Comparison of ENCODE assay signal across 29 cellular contexts in genomic region chr12:63410197-63410596, GRCh38.
A peak's percentile ranks its signal among the peaks of the same experiment; 100 is the strongest.
DNase-seq lines count a peak whose midpoint lies in the region; ATAC-seq, FAIRE-seq and TF ChIP-seq lines count a peak whose summit lies in the region.
"Had no signal": no experiment of that assay in that cellular context is flagged by ENCODE, and none has a peak within 500 bp of the region (broad histone marks: within the 10 kb centered on the region; RNA-seq: fewer than 3 reads in every experiment).

No MANE protein-coding gene starts in this region.

- peak overlapping the region; percentile 14 for H3K9ac ChIP-seq in endothelial cell of umbilical vein (replicated peaks; ENCODE audit: extremely low read depth, insufficient read depth, low read length)

- peaks cover 20% of the 10 kb centered on the region for H3K4me1 ChIP-seq in endothelial cell of umbilical vein (ENCODE audit: control insufficient read depth, extremely low read depth, insufficient read depth, low read length)
- H3K4me1 ChIP-seq: gastroesophageal sphincter, prostate gland had no signal

- POLR2A ChIA-PET in endothelial cell of umbilical vein (lab: Charles Lee), result interaction anchor here (1.4 kb wide), 1 partner anchor 9 kb away, joined by 5 read pairs; no protein-coding TSS in a partner anchor

- no peak for TF ChIP-seq CTCF in endothelial cell of umbilical vein (IDR thresholded peaks at IDR 0.05; ENCODE audit: extremely low read depth in 1 of 2, insufficient read depth in 1 of 2, low read depth in 1 of 2, low read length in 2 of 2)

- no peak for TF ChIP-seq POLR2A in endothelial cell of umbilical vein (IDR thresholded peaks at IDR 0.05; ENCODE audit: low read depth, low read length)

- no peaks in the 10 kb centered on the region for H3K36me3 ChIP-seq in endothelial cell of umbilical vein (ENCODE audit: control insufficient read depth in 2 of 2, extremely low read depth in 1 of 2, insufficient read depth in 2 of 2, low read length in 2 of 2)
- H3K36me3 ChIP-seq: gastroesophageal sphincter, prostate gland had no signal

- H3K9me1 ChIP-seq in endothelial cell of umbilical vein (replicated peaks; ENCODE audit: control insufficient read depth, extremely low read depth, insufficient read depth, low read length), result no peaks in the 10 kb centered on the region

- H3K27me3 Mint-ChIP-seq in activated T-cell treated with anti-CD3 and anti-CD28 coated beads, Interleukin-2, amount 50 U/mL, for 72 hours (ENCODE audit: low read depth), result no peaks in the 10 kb centered on the region
- no peaks in the 10 kb centered on the region for H3K27me3 Mint-ChIP-seq in activated T-cell treated with anti-CD3 and anti-CD28 coated beads, Interleukin-2, amount 50 U/mL, for 4 hours (ENCODE audit: low read depth)
- H3K27me3 Mint-ChIP-seq: activated naive CD8-positive, alpha-beta T cell had no signal

- H3K27ac Mint-ChIP-seq in activated T-cell treated with anti-CD3 and anti-CD28 coated beads, Interleukin-2, amount 50 U/mL, for 72 hours, result peak overlapping the region; percentile 70
- no peak overlapping the region for H3K27ac Mint-ChIP-seq in activated naive CD4-positive, alpha-beta T cell treated with anti-CD3 and anti-CD28 coated beads, Interleukin-2, amount 50 U/mL, for 72 hours
- H3K27ac Mint-ChIP-seq: activated CD4-positive, alpha-beta memory T cell treated with anti-CD3 and anti-CD28 coated beads for 36 hours; activated naive CD8-positive, alpha-beta T cell; activated T-helper 17 cell treated with anti-CD3 and anti-CD28 coated beads, Interleukin-2, amount 50 U/mL, for 72 hours; CD8-positive, alpha-beta memory T cell; endodermal cell; HFFc6; memory B cell had no signal

- intact Hi-C loops in endothelial cell of umbilical vein (cut with micrococcal nuclease), result loop anchor here (1.0 kb wide), 1 partner anchor 10 kb away; no protein-coding TSS in a partner anchor

- peak overlapping the region; percentile 67 for H3K27ac ChIP-seq in endothelial cell of umbilical vein (ENCODE audit: insufficient read depth, low read depth, low read length)
- H3K27ac ChIP-seq: gastroesophageal sphincter, HL-60, prostate gland, RWPE1, SK-N-MC had no signal

- no peaks in the 10 kb centered on the region for H3K4me1 Mint-ChIP-seq in activated T-cell treated with anti-CD3 and anti-CD28 coated beads, Interleukin-2, amount 50 U/mL, for 72 hours (ENCODE audit: low read depth)
- no peaks in the 10 kb centered on the region for H3K4me1 Mint-ChIP-seq in activated T-cell treated with anti-CD3 and anti-CD28 coated beads, Interleukin-2, amount 50 U/mL, for 4 hours (ENCODE audit: low read depth)
- H3K4me1 Mint-ChIP-seq: activated T-helper 17 cell treated with anti-CD3 and anti-CD28 coated beads, Interleukin-2, amount 50 U/mL, for 72 hours; CD8-positive, alpha-beta memory T cell; memory B cell had no signal

- no peak for ATAC-seq in activated T-cell treated with anti-CD3 and anti-CD28 coated beads, Interleukin-2, amount 50 U/mL, for 72 hours (replicated peaks in 1 of 2)
- no peak for ATAC-seq in activated T-cell treated with anti-CD3 and anti-CD28 coated beads, Interleukin-2, amount 50 U/mL, for 4 hours
- ATAC-seq in activated naive CD4-positive, alpha-beta T cell treated with anti-CD3 and anti-CD28 coated beads, Interleukin-2, amount 50 U/mL, for 72 hours, result no peak
- no peak for ATAC-seq in HG02840 (IDR thresholded peaks at IDR 0.05; ENCODE audit: low FRiP score, unreplicated experiment)
- ATAC-seq: activated T-helper 17 cell treated with anti-CD3 and anti-CD28 coated beads, Interleukin-2, amount 50 U/mL, for 72 hours; gastroesophageal sphincter had no signal

- H3K9me3 ChIP-seq in endothelial cell of umbilical vein (replicated peaks; ENCODE audit: control insufficient read depth, insufficient read depth, low read length), result no peaks in the 10 kb centered on the region
- H3K9me3 ChIP-seq: prostate gland had no signal

- CTCF ChIA-PET in endothelial cell of umbilical vein (lab: Charles Lee), result interaction anchor here (1.1 to 3.3 kb wide), 2 partner anchors 10 to 258 kb away, joined by 4 to 18 read pairs; no protein-coding TSS in a partner anchor

- BruUV-seq in endothelial cell of umbilical vein (replicated peaks; lab: Mats Ljungman, UMichigan), result no TSS peak

- H3K4me2 ChIP-seq in endothelial cell of umbilical vein (ENCODE audit: insufficient read depth, low read length), result peak overlapping the region; percentile 48

- no peaks in the 10 kb centered on the region for H4K20me1 ChIP-seq in endothelial cell of umbilical vein (replicated peaks; ENCODE audit: control insufficient read depth, extremely low read depth, insufficient read depth, low read length)

- H3K79me2 ChIP-seq in endothelial cell of umbilical vein (ENCODE audit: control insufficient read depth, insufficient read depth, low read length), result no peaks in the 10 kb centered on the region

- no peak overlapping the region for H3K4me3 Mint-ChIP-seq in activated T-cell treated with anti-CD3 and anti-CD28 coated beads, Interleukin-2, amount 50 U/mL, for 72 hours
- H3K4me3 Mint-ChIP-seq in activated T-cell treated with anti-CD3 and anti-CD28 coated beads, Interleukin-2, amount 50 U/mL, for 4 hours, result no peak overlapping the region
- H3K4me3 Mint-ChIP-seq: activated CD4-positive, alpha-beta memory T cell treated with anti-CD3 and anti-CD28 coated beads for 36 hours; activated naive CD8-positive, alpha-beta T cell; activated T-helper 17 cell treated with anti-CD3 and anti-CD28 coated beads, Interleukin-2, amount 50 U/mL, for 72 hours; endodermal cell; HFFc6; memory B cell had no signal

- H3K27me3 ChIP-seq in endothelial cell of umbilical vein (ENCODE audit: control insufficient read depth in 2 of 2, insufficient read depth in 2 of 2, low read length in 2 of 2), result no peaks in the 10 kb centered on the region
- H3K27me3 ChIP-seq: gastroesophageal sphincter had no signal

- peaks cover 4 to 8% of the 10 kb centered on the region in 2 donors for H3K9me3 Mint-ChIP-seq in activated T-cell treated with anti-CD3 and anti-CD28 coated beads, Interleukin-2, amount 50 U/mL, for 72 hours
- H3K9me3 Mint-ChIP-seq in activated T-cell treated with anti-CD3 and anti-CD28 coated beads, Interleukin-2, amount 50 U/mL, for 4 hours, result peaks cover 8% of the 10 kb centered on the region
- peaks cover 9 to 15% of the 10 kb centered on the region in 2 donors for H3K9me3 Mint-ChIP-seq in activated naive CD4-positive, alpha-beta T cell treated with anti-CD3 and anti-CD28 coated beads, Interleukin-2, amount 50 U/mL, for 72 hours

- dilution Hi-C loops in endothelial cell of umbilical vein (cut with MboI; ENCODE audit: extremely low pct_ligation_motif_present, low sequenced_read_pairs), result no loop called here

- DNase-seq in activated T-cell treated with anti-CD3 and anti-CD28 coated beads, Interleukin-2, amount 50 U/mL, for 72 hours, result no peak
- DNase-seq in activated T-cell treated with anti-CD3 and anti-CD28 coated beads, Interleukin-2, amount 50 U/mL, for 4 hours, result no peak
- DNase-seq in SKM-1 treated with dmso at 0.1 percent for 144 hours (lab: John Stamatoyannopoulos, UW; ENCODE audit: unreplicated experiment), result peak; percentile 45
- peak; percentile 83 for DNase-seq in endothelial cell of umbilical vein (ENCODE audit: low read depth, low spot score)
- no peak for DNase-seq in activated naive CD4-positive, alpha-beta T cell treated with anti-CD3 and anti-CD28 coated beads, Interleukin-2, amount 50 U/mL, for 72 hours (ENCODE audit: low spot score in 2 of 2)
- no peak for DNase-seq in NCI-H774 (lab: John Stamatoyannopoulos, UW)
- DNase-seq in NK-92 treated with Interleukin-12 subunit alpha and Interleukin-12 subunit beta, amount 100 ng/mL, for 24 hours (lab: John Stamatoyannopoulos, UW), result no peak
- DNase-seq: 8988T; activated CD4-positive, alpha-beta memory T cell treated with anti-CD3 and anti-CD28 coated beads for 36 hours; activated CD8-positive, alpha-beta memory T cell treated with anti-CD3 and anti-CD28 coated beads, Interleukin-2, amount 50 U/mL, for 4 hours; anterior cingulate cortex; CD8-positive, alpha-beta memory T cell; cortex of kidney; DMS 273 treated with DMSO at 0.1 percent for 48 hours; endodermal cell; HFFc6; NCI-H2081 treated with DMSO at 0.1 percent for 48 hours; NCI-H226; stimulated activated naive CD4-positive, alpha-beta T cell treated with Interleukin-2 at 50 U/mL for 16 hours; T-helper 9 cell had no signal

- peak overlapping the region; percentile 59 for H2AFZ ChIP-seq in endothelial cell of umbilical vein (ENCODE audit: low read depth, low read length)

- H3K4me3 ChIP-seq in endothelial cell of umbilical vein (replicated peaks in 1 of 3; ENCODE audit: insufficient read depth in 1 of 3, low read depth in 1 of 3, low read length in 3 of 3), result no peak overlapping the region
- H3K4me3 ChIP-seq: gastroesophageal sphincter, prostate gland, SK-N-MC had no signal

- peak; percentile 76 for FAIRE-seq in endothelial cell of umbilical vein (lab: Jason Lieb, UNC)

- H3K36me3 Mint-ChIP-seq in activated T-cell treated with anti-CD3 and anti-CD28 coated beads, Interleukin-2, amount 50 U/mL, for 72 hours (ENCODE audit: insufficient read depth in 2 of 2), result peaks cover 2 to 4% of the 10 kb centered on the region in 2 donors
- no peaks in the 10 kb centered on the region for H3K36me3 Mint-ChIP-seq in activated T-cell treated with anti-CD3 and anti-CD28 coated beads, Interleukin-2, amount 50 U/mL, for 4 hours (ENCODE audit: insufficient read depth)
- peaks cover 3 to 5% of the 10 kb centered on the region in 2 donors for H3K36me3 Mint-ChIP-seq in activated naive CD4-positive, alpha-beta T cell treated with anti-CD3 and anti-CD28 coated beads, Interleukin-2, amount 50 U/mL, for 72 hours
- H3K36me3 Mint-ChIP-seq: activated CD4-positive, alpha-beta memory T cell treated with anti-CD3 and anti-CD28 coated beads for 36 hours; activated naive CD8-positive, alpha-beta T cell; CD8-positive, alpha-beta memory T cell; memory B cell had no signal

TF ChIP-seq in endothelial cell of umbilical vein, 7 proteins besides CTCF, POLR2A, EP300 and RAD21:
- TF ChIP-seq POLR2AphosphoS5 (IDR thresholded peaks at IDR 0.05; ENCODE audit: insufficient read depth, low read depth, low read length) (no peak), JUN (IDR thresholded peaks at IDR 0.05; ENCODE audit: borderline replicate concordance, insufficient read depth, insufficient read length, low read depth) (no peak), GATA2 (IDR thresholded peaks at IDR 0.05; ENCODE audit: insufficient read depth, insufficient read length, low read depth, low read length) (peak; percentile 25)

Comparison
In these comparisons a context has a peak if more than half of its experiments do, and no peak if none do; other contexts are left out.
1. DNase-seq: peak in SKM-1 treated with dmso at 0.1 percent for 144 hours (single experiment) and endothelial cell of umbilical vein (single experiment); none in activated T-cell treated with anti-CD3 and anti-CD28 coated beads, Interleukin-2, amount 50 U/mL, for 72 hours (0 of 2), activated T-cell treated with anti-CD3 and anti-CD28 coated beads, Interleukin-2, amount 50 U/mL, for 4 hours (single experiment), activated naive CD4-positive, alpha-beta T cell treated with anti-CD3 and anti-CD28 coated beads, Interleukin-2, amount 50 U/mL, for 72 hours (0 of 2), NCI-H774 (single experiment) and NK-92 treated with Interleukin-12 subunit alpha and Interleukin-12 subunit beta, amount 100 ng/mL, for 24 hours (single experiment).